ENCODE assay signal across 15 cellular contexts in the genomic region with DNA sequence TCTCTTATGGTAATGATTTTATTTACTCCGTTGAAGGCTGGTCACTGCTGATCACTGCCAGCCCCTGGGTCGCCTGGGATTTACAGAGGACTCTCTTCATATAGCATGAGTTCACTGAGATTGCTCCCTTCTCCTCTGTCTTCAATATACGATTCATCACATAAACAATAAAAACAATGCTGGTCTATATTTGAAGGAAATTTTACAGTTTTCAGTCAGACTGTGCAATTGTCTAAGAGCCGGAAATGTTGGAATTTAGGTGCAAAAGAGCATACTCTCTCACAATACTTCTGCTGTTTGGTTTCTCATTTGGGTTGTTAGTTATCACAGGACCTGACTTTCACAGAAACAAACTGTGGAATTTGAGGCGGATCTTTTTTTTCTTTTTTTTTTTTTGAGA.
A peak's percentile ranks its signal among the peaks of the same experiment; 100 is the strongest.
DNase-seq lines count a peak whose midpoint lies in the region; TF ChIP-seq lines count a peak whose summit lies in the region.
"Had no signal": no experiment of that assay in that cellular context is flagged by ENCODE, and none has a peak within 500 bp of the region (broad histone marks: within the 10 kb centered on the region; RNA-seq: fewer than 3 reads in every experiment).

No MANE protein-coding gene starts in this region.

- no peak for TF ChIP-seq CTCF in neural cell (IDR thresholded peaks at IDR 0.05; ENCODE audit: poor library complexity, severe bottlenecking)

- no peaks in the 10 kb centered on the region for H3K36me3 Mint-ChIP-seq in dendritic cell treated with granulocyte-macrophage colony-stimulating factor and Interleukin-4, amounts not matched to agents 40 ng/mL and 50 ng/mL, for 4 days (ENCODE audit: low read depth)
- H3K36me3 Mint-ChIP-seq: CD8-positive, alpha-beta memory T cell had no signal

- H3K79me2 ChIP-seq in neural cell (replicated peaks; ENCODE audit: insufficient read depth, low read length), result no peaks in the 10 kb centered on the region

- H3K27ac Mint-ChIP-seq in dendritic cell treated with granulocyte-macrophage colony-stimulating factor and Interleukin-4, amounts not matched to agents 40 ng/mL and 50 ng/mL, for 4 days, result peak overlapping the region; percentile 27

- H3K36me3 ChIP-seq in neural cell (ENCODE audit: insufficient read depth, low read length), result no peaks in the 10 kb centered on the region
- H3K36me3 ChIP-seq: HAP-1, MG63 had no signal

- H3K4me2 ChIP-seq in neural cell (ENCODE audit: low read length), result no peak overlapping the region
- H3K4me2 ChIP-seq: PC-9 had no signal

- no peak for TF ChIP-seq RAD21 in neural cell (conservative IDR thresholded peaks at IDR 0.05)

- H3K9me2 ChIP-seq in neural cell (ENCODE audit: insufficient read depth, low read length), result no peaks in the 10 kb centered on the region

- H2AFZ ChIP-seq in neural cell (ENCODE audit: low read depth, low read length), result peak overlapping the region; percentile 83
- H2AFZ ChIP-seq: PC-9 had no signal

- DNase-seq in NCI-H1092 treated with DMSO at 0.1 percent for 48 hours (lab: John Stamatoyannopoulos, UW) (peak; percentile 63), NCI-H1092 (lab: John Stamatoyannopoulos, UW) (no peak), substantia nigra (lab: John Stamatoyannopoulos, UW) (no peak), NCI-H1436 treated with DMSO at 0.1 percent for 48 hours (lab: John Stamatoyannopoulos, UW) (no peak), SHP77 (lab: John Stamatoyannopoulos, UW) (no peak)
- DNase-seq in activated T-cell treated with anti-CD3 and anti-CD28 coated beads, Interleukin-2, amount 50 U/mL, for 1 hour, result no peak
- DNase-seq: CD8-positive, alpha-beta memory T cell; NCI-H226; NCI-H526 treated with DMSO at 0.1 percent for 48 hours; PC-9 had no signal

- H3K4me3 Mint-ChIP-seq in dendritic cell treated with granulocyte-macrophage colony-stimulating factor and Interleukin-4, amounts not matched to agents 40 ng/mL and 50 ng/mL, for 4 days, result no peak overlapping the region
- H3K4me3 Mint-ChIP-seq: CD8-positive, alpha-beta memory T cell had no signal

- H3K27ac ChIP-seq in neural cell (ENCODE audit: low read length) (peak overlapping the region; percentile 74), substantia nigra (ENCODE audit: low read depth, low read length, poor library complexity, severe bottlenecking) (peak overlapping the region; percentile 52)
- H3K27ac ChIP-seq: 22Rv1, PC-9 had no signal

- no peak overlapping the region for H3K4me3 ChIP-seq in neural cell (ENCODE audit: low read length)
- H3K4me3 ChIP-seq: HAP-1, MG63, PC-9 had no signal

- H4K20me1 ChIP-seq in neural cell (ENCODE audit: insufficient read depth), result no peaks in the 10 kb centered on the region

- peaks cover 26% of the 10 kb centered on the region for H3K4me1 Mint-ChIP-seq in dendritic cell treated with granulocyte-macrophage colony-stimulating factor and Interleukin-4, amounts not matched to agents 40 ng/mL and 50 ng/mL, for 4 days (ENCODE audit: low read depth)

- no peaks in the 10 kb centered on the region for H3K27me3 Mint-ChIP-seq in dendritic cell treated with granulocyte-macrophage colony-stimulating factor and Interleukin-4, amounts not matched to agents 40 ng/mL and 50 ng/mL, for 4 days
- H3K27me3 Mint-ChIP-seq: CD8-positive, alpha-beta memory T cell had no signal

- no peaks in the 10 kb centered on the region for H3K27me3 ChIP-seq in neural cell (ENCODE audit: insufficient read depth, low read depth, low read length)
- H3K27me3 ChIP-seq: MG63 had no signal

- intact Hi-C loops in dendritic cell treated with granulocyte-macrophage colony-stimulating factor and Interleukin-4, amounts not matched to agents 40 ng/mL and 50 ng/mL, for 4 days (cut with micrococcal nuclease), result no loop called here

- no peaks in the 10 kb centered on the region for H3K9me3 Mint-ChIP-seq in dendritic cell treated with granulocyte-macrophage colony-stimulating factor and Interleukin-4, amounts not matched to agents 40 ng/mL and 50 ng/mL, for 4 days
- H3K9me3 Mint-ChIP-seq: CD8-positive, alpha-beta memory T cell had no signal

- no peaks in the 10 kb centered on the region for H3K9me3 ChIP-seq in neural cell (ENCODE audit: low read length)
- H3K9me3 ChIP-seq: HAP-1, MG63 had no signal

- H3F3A ChIP-seq in neural cell (ENCODE audit: insufficient read depth, low read length, poor library complexity, severe bottlenecking), result peaks cover 3% of the 10 kb centered on the region

- no peak for TF ChIP-seq EP300 in neural cell (conservative IDR thresholded peaks at IDR 0.05; ENCODE audit: poor library complexity, severe bottlenecking)

- H3K9ac ChIP-seq in neural cell (ENCODE audit: low read length), result peak overlapping the region; percentile 41

TF ChIP-seq in neural cell, 6 proteins besides CTCF, POLR2A, EP300 and RAD21:
- TF ChIP-seq MXI1 (conservative IDR thresholded peaks at IDR 0.05; ENCODE audit: poor library complexity, severe bottlenecking) (no peak), TAF1 (IDR thresholded peaks at IDR 0.05; ENCODE audit: low read depth) (no peak), EZH2 (IDR thresholded peaks at IDR 0.05; ENCODE audit: borderline replicate concordance, insufficient read depth, low read length, poor library complexity, severe bottlenecking) (no peak), POLR2AphosphoS5 (IDR thresholded peaks at IDR 0.05) (no peak), SMC3 (conservative IDR thresholded peaks at IDR 0.05; ENCODE audit: poor library complexity) (no peak)
- TF ChIP-seq, protein P1, sequence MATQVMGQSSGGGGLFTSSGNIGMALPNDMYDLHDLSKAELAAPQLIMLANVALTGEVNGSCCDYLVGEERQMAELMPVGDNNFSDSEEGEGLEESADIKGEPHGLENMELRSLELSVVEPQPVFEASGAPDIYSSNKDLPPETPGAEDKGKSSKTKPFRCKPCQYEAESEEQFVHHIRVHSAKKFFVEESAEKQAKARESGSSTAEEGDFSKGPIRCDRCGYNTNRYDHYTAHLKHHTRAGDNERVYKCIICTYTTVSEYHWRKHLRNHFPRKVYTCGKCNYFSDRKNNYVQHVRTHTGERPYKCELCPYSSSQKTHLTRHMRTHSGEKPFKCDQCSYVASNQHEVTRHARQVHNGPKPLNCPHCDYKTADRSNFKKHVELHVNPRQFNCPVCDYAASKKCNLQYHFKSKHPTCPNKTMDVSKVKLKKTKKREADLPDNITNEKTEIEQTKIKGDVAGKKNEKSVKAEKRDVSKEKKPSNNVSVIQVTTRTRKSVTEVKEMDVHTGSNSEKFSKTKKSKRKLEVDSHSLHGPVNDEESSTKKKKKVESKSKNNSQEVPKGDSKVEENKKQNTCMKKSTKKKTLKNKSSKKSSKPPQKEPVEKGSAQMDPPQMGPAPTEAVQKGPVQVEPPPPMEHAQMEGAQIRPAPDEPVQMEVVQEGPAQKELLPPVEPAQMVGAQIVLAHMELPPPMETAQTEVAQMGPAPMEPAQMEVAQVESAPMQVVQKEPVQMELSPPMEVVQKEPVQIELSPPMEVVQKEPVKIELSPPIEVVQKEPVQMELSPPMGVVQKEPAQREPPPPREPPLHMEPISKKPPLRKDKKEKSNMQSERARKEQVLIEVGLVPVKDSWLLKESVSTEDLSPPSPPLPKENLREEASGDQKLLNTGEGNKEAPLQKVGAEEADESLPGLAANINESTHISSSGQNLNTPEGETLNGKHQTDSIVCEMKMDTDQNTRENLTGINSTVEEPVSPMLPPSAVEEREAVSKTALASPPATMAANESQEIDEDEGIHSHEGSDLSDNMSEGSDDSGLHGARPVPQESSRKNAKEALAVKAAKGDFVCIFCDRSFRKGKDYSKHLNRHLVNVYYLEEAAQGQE (IDR thresholded peaks at IDR 0.05; ENCODE audit: borderline replicate concordance), result no peak
